10 cellular contexts compared by ENCODE assay signal in the genomic region with DNA sequence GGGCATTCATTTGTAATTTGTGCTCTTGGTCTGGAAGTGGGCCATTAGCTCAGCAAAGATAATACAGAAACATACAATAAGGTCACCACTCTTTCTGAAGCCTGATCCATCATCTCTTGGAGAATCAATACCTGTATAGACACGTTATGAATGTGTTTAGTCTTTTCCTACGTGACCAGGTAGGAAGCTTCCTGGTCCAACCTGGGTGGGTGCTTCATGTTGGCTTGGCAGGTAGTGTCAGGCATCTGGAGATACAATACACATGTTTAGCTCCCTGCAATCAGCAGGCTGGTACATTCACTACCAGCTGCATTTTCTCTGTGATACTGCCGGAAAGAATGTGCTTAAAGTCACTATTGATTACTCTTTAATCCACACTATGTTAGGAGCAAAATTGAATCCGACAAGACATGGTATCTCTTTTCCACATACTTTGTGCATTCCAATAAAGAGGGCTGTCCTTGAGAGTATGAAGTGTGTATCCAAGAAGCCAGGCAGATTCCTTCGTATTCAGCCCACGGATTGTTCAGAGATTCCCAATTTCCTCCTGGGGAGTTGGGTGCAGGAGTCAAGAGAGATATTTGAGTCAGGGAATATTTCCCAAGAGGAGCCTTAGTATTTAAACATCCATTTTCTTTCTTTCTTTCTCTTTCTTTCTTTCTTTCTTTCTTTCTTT. TPM values are rescaled to one million over a fixed set of nuclear protein-coding genes. Genes with fewer than 3 reads are reported as not detected.
DNase-seq lines count a peak whose midpoint lies in the region; ATAC-seq and TF ChIP-seq lines count a peak whose summit lies in the region.
"Had no signal": no experiment of that assay in that cellular context is flagged by ENCODE, and none has a peak within 500 bp of the region (broad histone marks: within the 10 kb centered on the region; RNA-seq: fewer than 3 reads in every experiment).

No MANE protein-coding gene starts in this region.

- no peak for ATAC-seq in activated naive CD8-positive, alpha-beta T cell treated with anti-CD3 and anti-CD28 coated beads, Interleukin-2, amount 50 U/mL, for 24 hours
- ATAC-seq in stimulated activated naive CD8-positive, alpha-beta T cell treated with anti-CD3 and anti-CD28 coated beads, Interleukin-15, amount 100 ng/mL, for 72 hours, result no peak
- ATAC-seq in GM19023 (IDR thresholded peaks at IDR 0.05; ENCODE audit: unreplicated experiment), result no peak
- ATAC-seq in GM23338, result no peak

- no peaks in the 10 kb centered on the region for H4K20me1 ChIP-seq in GM23338 (replicated peaks; ENCODE audit: insufficient read depth)
- H4K20me1 ChIP-seq in H9 (ENCODE audit: control insufficient read depth, insufficient read depth, insufficient read length), result no peaks in the 10 kb centered on the region

- no peak overlapping the region for H4K5ac ChIP-seq in H9 (ENCODE audit: insufficient read length, low read depth, low read length)

- no peak overlapping the region for H3K14ac ChIP-seq in H9 (ENCODE audit: insufficient read depth, low read length)

- no peaks in the 10 kb centered on the region for H3K9me3 Mint-ChIP-seq in activated naive CD8-positive, alpha-beta T cell treated with anti-CD3 and anti-CD28 coated beads, Interleukin-2, amount 50 U/mL, for 24 hours
- peaks cover 0 to 5% of the 10 kb centered on the region in 2 donors for H3K9me3 Mint-ChIP-seq in stimulated activated naive CD8-positive, alpha-beta T cell treated with anti-CD3 and anti-CD28 coated beads, Interleukin-15, amount 100 ng/mL, for 72 hours
- H3K9me3 Mint-ChIP-seq in GM23338, result no peaks in the 10 kb centered on the region
- H3K9me3 Mint-ChIP-seq in H9, result no peaks in the 10 kb centered on the region

- H3K4me3 Mint-ChIP-seq in activated naive CD8-positive, alpha-beta T cell treated with anti-CD3 and anti-CD28 coated beads, Interleukin-2, amount 50 U/mL, for 24 hours, result no peak overlapping the region
- H3K4me3 Mint-ChIP-seq in stimulated activated naive CD8-positive, alpha-beta T cell treated with anti-CD3 and anti-CD28 coated beads, Interleukin-15, amount 100 ng/mL, for 72 hours, result no peak overlapping the region
- H3K4me3 Mint-ChIP-seq in GM23338, result no peak overlapping the region
- no peak overlapping the region for H3K4me3 Mint-ChIP-seq in H9

- no peak overlapping the region for H2BK12ac ChIP-seq in H9 (ENCODE audit: insufficient read length, low read depth, low read length)

- no peak overlapping the region for H2BK20ac ChIP-seq in H9 (ENCODE audit: low read depth, low read length, poor library complexity, severe bottlenecking)

- H2BK15ac ChIP-seq in H9 (ENCODE audit: low read depth, low read length), result no peak overlapping the region

- no peaks in the 10 kb centered on the region for H3K23me2 ChIP-seq in H9 (ENCODE audit: insufficient read length, low read depth, low read length, poor library complexity, severe bottlenecking)

- H3K23ac ChIP-seq in H9 (ENCODE audit: insufficient read length, low read depth, low read length), result no peak overlapping the region

- H4K91ac ChIP-seq in H9 (ENCODE audit: insufficient read length, low read depth, low read length), result no peak overlapping the region

- peaks cover 44% of the 10 kb centered on the region for H3K4me1 Mint-ChIP-seq in activated naive CD8-positive, alpha-beta T cell treated with anti-CD3 and anti-CD28 coated beads, Interleukin-2, amount 50 U/mL, for 24 hours
- H3K4me1 Mint-ChIP-seq in stimulated activated naive CD8-positive, alpha-beta T cell treated with anti-CD3 and anti-CD28 coated beads, Interleukin-15, amount 100 ng/mL, for 72 hours, result peaks cover 53% of the 10 kb centered on the region
- H3K4me1 Mint-ChIP-seq in GM23338 (peaks cover 3% of the 10 kb centered on the region; the same call in 1 of the 3 replicates), H9 (no peaks in the 10 kb centered on the region; a peak in 1 of 4 replicates)

- no CpG with 5 or more reads among the region's 6 CpGs for WGBS in H9 (ENCODE audit: extremely low coverage, insufficient read length, low lambda C conversion rate)

- TF ChIP-seq CTCF in fibroblast of mammary gland (conservative IDR thresholded peaks at IDR 0.05; ENCODE audit: control insufficient read depth, insufficient read depth, low read depth, low read length), result no peak
- no peak for TF ChIP-seq CTCF in GM23338 (conservative IDR thresholded peaks at IDR 0.05; ENCODE audit: low read depth in 2 of 2)
- no peak for TF ChIP-seq CTCF in H9 (conservative IDR thresholded peaks at IDR 0.05)

- H3K4me3 ChIP-seq in fibroblast of mammary gland (ENCODE audit: control insufficient read depth, low read depth, low read length) (no peak overlapping the region), GM23338 (no peak overlapping the region)

- H4K8ac ChIP-seq in H9 (replicated peaks; ENCODE audit: insufficient read length, low read depth, low read length), result no peak overlapping the region

- H2AK5ac ChIP-seq in H9 (ENCODE audit: insufficient read length, low read length), result no peak overlapping the region

- H3K4me1 ChIP-seq in GM23338 (ENCODE audit: insufficient read depth) (no peaks in the 10 kb centered on the region), H9 (ENCODE audit: insufficient read depth, low read length) (no peaks in the 10 kb centered on the region)

- no peak overlapping the region for H3K9ac ChIP-seq in H9 (ENCODE audit: extremely low read depth, insufficient read length, low read length)

- H2BK5ac ChIP-seq in H9 (ENCODE audit: insufficient read length, low read length), result no peak overlapping the region

- no peaks in the 10 kb centered on the region for H3K79me1 ChIP-seq in H9 (ENCODE audit: insufficient read depth, low read depth, low read length, poor library complexity, severe bottlenecking)

- H3K36me3 ChIP-seq in GM23338 (ENCODE audit: insufficient read depth), result no peaks in the 10 kb centered on the region
- H3K36me3 ChIP-seq: WERI-Rb-1 had no signal

- no peak overlapping the region for H3T11ph ChIP-seq in H9 (ENCODE audit: low read length)

- no peak overlapping the region for H2BK120ac ChIP-seq in H9 (ENCODE audit: low read depth, low read length, poor library complexity, severe bottlenecking)

- H3K56ac ChIP-seq in H9 (ENCODE audit: insufficient read length, low read depth, low read length), result no peak overlapping the region

- H3K27me3 ChIP-seq in GM23338 (ENCODE audit: insufficient read depth), result no peaks in the 10 kb centered on the region
- no peaks in the 10 kb centered on the region for H3K27me3 ChIP-seq in H9 (ENCODE audit: insufficient read depth, low read length)

- H3K27ac ChIP-seq in GM23338 (ENCODE audit: low read depth) (no peak overlapping the region), H9 (ENCODE audit: insufficient read length, low read depth, low read length) (no peak overlapping the region)
- H3K27ac ChIP-seq: WERI-Rb-1 had no signal

- H3K9me2 ChIP-seq in GM23338 (ENCODE audit: insufficient read depth), result no peaks in the 10 kb centered on the region

- no peaks in the 10 kb centered on the region for H3K27me3 Mint-ChIP-seq in activated naive CD8-positive, alpha-beta T cell treated with anti-CD3 and anti-CD28 coated beads, Interleukin-2, amount 50 U/mL, for 24 hours
- H3K27me3 Mint-ChIP-seq in stimulated activated naive CD8-positive, alpha-beta T cell treated with anti-CD3 and anti-CD28 coated beads, Interleukin-15, amount 100 ng/mL, for 72 hours, result no peaks in the 10 kb centered on the region
- peaks cover 7% of the 10 kb centered on the region for H3K27me3 Mint-ChIP-seq in GM23338 (ENCODE audit: insufficient read depth, low read depth, poor library complexity)
- H3K27me3 Mint-ChIP-seq in H9 (ENCODE audit: low read depth), result peaks cover 2% of the 10 kb centered on the region

- no peak overlapping the region for H3K4ac ChIP-seq in H9 (ENCODE audit: low read depth, low read length)

- H3K18ac ChIP-seq in H9 (ENCODE audit: insufficient read length, low read depth, low read length), result no peak overlapping the region

- H3F3A ChIP-seq in GM23338 (replicated peaks; ENCODE audit: low read depth), result 0 out of 2 replicates have a peak, but pooled peaks cover 3% of the 10 kb centered on the region

- H3K9me3 ChIP-seq in H9 (ENCODE audit: control insufficient read depth, low read depth, low read length), result no peaks in the 10 kb centered on the region

- H3K79me2 ChIP-seq in GM23338 (replicated peaks; ENCODE audit: insufficient read depth) (no peaks in the 10 kb centered on the region), H9 (ENCODE audit: insufficient read depth, low read length) (no peaks in the 10 kb centered on the region)

- DNase-seq in GM04503 (ENCODE audit: low read depth) (peak; percentile 47), fibroblast of mammary gland (ENCODE audit: low read depth) (peak; percentile 59), GM23338 (ENCODE audit: low spot score) (no peak), H9 (no peak)
- no peak for DNase-seq in activated naive CD8-positive, alpha-beta T cell treated with anti-CD3 and anti-CD28 coated beads, Interleukin-2, amount 50 U/mL, for 24 hours
- no peak for DNase-seq in stimulated activated naive CD8-positive, alpha-beta T cell treated with anti-CD3 and anti-CD28 coated beads, Interleukin-15, amount 100 ng/mL, for 72 hours
- DNase-seq: activated effector memory CD4-positive, alpha-beta T cell treated with anti-CD3 and anti-CD28 coated beads, Interleukin-2, amount 50 U/mL, for 16 hours; effector CD4-positive, alpha-beta T cell; WERI-Rb-1 had no signal

- no peak overlapping the region for H2AFZ ChIP-seq in GM23338
- no peak overlapping the region for H2AFZ ChIP-seq in H9 (ENCODE audit: low read length)

- H3K4me2 ChIP-seq in GM23338, result no peak overlapping the region
- no peak overlapping the region for H3K4me2 ChIP-seq in H9 (ENCODE audit: insufficient read depth, insufficient read length, low read length)

- peak overlapping the region; percentile 67 for H3K27ac Mint-ChIP-seq in activated naive CD8-positive, alpha-beta T cell treated with anti-CD3 and anti-CD28 coated beads, Interleukin-2, amount 50 U/mL, for 24 hours
- H3K27ac Mint-ChIP-seq in stimulated activated naive CD8-positive, alpha-beta T cell treated with anti-CD3 and anti-CD28 coated beads, Interleukin-15, amount 100 ng/mL, for 72 hours, result peak overlapping the region; percentile 75 to 98
- H3K27ac Mint-ChIP-seq in GM23338, result no peak overlapping the region
- H3K27ac Mint-ChIP-seq in H9, result no peak overlapping the region

- H3K36me3 Mint-ChIP-seq in activated naive CD8-positive, alpha-beta T cell treated with anti-CD3 and anti-CD28 coated beads, Interleukin-2, amount 50 U/mL, for 24 hours (ENCODE audit: low read depth), result peaks cover 4% of the 10 kb centered on the region
- H3K36me3 Mint-ChIP-seq in GM23338 (ENCODE audit: low read depth), result no peaks in the 10 kb centered on the region; the same call in 2 of the 3 replicates
- no peaks in the 10 kb centered on the region for H3K36me3 Mint-ChIP-seq in H9 (ENCODE audit: insufficient read depth in 1 of 3, low read depth in 3 of 3)

TF ChIP-seq in GM23338, 12 proteins besides CTCF, POLR2A, EP300 and RAD21 (continues in another document):
- TF ChIP-seq ZNF331 (CRISPR knock-in tag; IDR thresholded peaks at IDR 0.05; ENCODE audit: low read depth), result no peak

RNA-seq across cellular contexts. Expression of a gene that starts 49.9 kb away (rescaled TPM):
- 31.8 and 33.6 TPM in 2 replicates for total RNA-seq in GM23338 (2014; rRNA removed; shearing (Covaris generic))
- polyA plus RNA-seq in GM23338 (2016; fragmentation: Nextera tagmentation; extraction: Ambion mirVana), result 11.9 and 12.1 TPM in 2 replicates
- total RNA-seq in H9 (2021), result 35.8 and 37.2 TPM in 2 replicates

RNA-seq across cellular contexts. Expression of a gene that starts 52.9 kb away (rescaled TPM):
- total RNA-seq in GM23338 (2014; rRNA removed; shearing (Covaris generic)), result 20.3 and 21.0 TPM in 2 replicates
- 63.5 and 65.3 TPM in 2 replicates for polyA plus RNA-seq in GM23338 (2016; fragmentation: Nextera tagmentation; extraction: Ambion mirVana)
- 32.0 and 35.4 TPM in 2 replicates for total RNA-seq in H9 (2021)

Comparison
In these comparisons a context has a peak if more than half of its experiments do, and no peak if none do; other contexts are left out.
1. DNase-seq: peak in GM04503 (single experiment) and fibroblast of mammary gland (single experiment); none in activated naive CD8-positive, alpha-beta T cell treated with anti-CD3 and anti-CD28 coated beads, Interleukin-2, amount 50 U/mL, for 24 hours (single experiment), stimulated activated naive CD8-positive, alpha-beta T cell treated with anti-CD3 and anti-CD28 coated beads, Interleukin-15, amount 100 ng/mL, for 72 hours (0 of 2), GM23338 (single experiment) and H9 (single experiment).
2. H3K27ac Mint-ChIP-seq: peak in activated naive CD8-positive, alpha-beta T cell treated with anti-CD3 and anti-CD28 coated beads, Interleukin-2, amount 50 U/mL, for 24 hours (single experiment) and stimulated activated naive CD8-positive, alpha-beta T cell treated with anti-CD3 and anti-CD28 coated beads, Interleukin-15, amount 100 ng/mL, for 72 hours (2 of 2); none in GM23338 (single experiment) and H9 (0 of 3).